ENCODE assay signal across 10 cellular contexts in the genomic region with DNA sequence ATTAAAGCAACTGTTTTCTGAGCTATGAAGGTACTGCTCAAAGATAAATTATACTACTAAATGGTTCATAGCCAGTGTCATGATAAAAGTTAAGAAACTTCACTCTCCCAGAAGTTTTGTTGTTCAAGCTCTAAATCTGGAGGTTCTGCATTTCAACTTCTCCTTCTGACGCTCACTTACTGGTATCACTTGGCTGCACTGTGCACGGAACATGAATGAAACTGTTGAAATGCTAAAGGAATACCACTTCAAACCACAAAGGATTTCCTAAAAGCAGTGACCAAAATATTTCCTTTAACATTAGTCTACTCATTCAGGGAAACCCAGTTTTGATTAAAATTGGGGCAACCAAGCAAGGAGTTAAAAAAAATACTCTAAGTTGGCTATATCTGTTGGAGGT.
DNase-seq lines count a peak whose midpoint lies in the region; ATAC-seq and TF ChIP-seq lines count a peak whose summit lies in the region.
"Had no signal": no experiment of that assay in that cellular context is flagged by ENCODE, and none has a peak within 500 bp of the region (broad histone marks: within the 10 kb centered on the region; RNA-seq: fewer than 3 reads in every experiment).

No MANE protein-coding gene starts in this region.

- H3K27ac Mint-ChIP-seq in CD4-positive, alpha-beta memory T cell: peak overlapping the region in 1 of 7 donors; percentile 62
- H3K27ac Mint-ChIP-seq: IgD-negative memory B cell had no signal

- CTCF ChIA-PET in CD4-positive, alpha-beta memory T cell (lab: Charles Lee; ENCODE audit: partially characterized antibody): no interaction called here

- peaks cover 59 to 97% (median 81%) of the 10 kb centered on the region in 4 donors for H3K4me1 Mint-ChIP-seq in CD4-positive, alpha-beta memory T cell

- no peaks in the 10 kb centered on the region for H3K9me3 ChIP-seq in heart left ventricle
- H3K9me3 ChIP-seq in tibial artery: no peaks in the 10 kb centered on the region
- H3K9me3 ChIP-seq in CD4-positive, alpha-beta memory T cell (ENCODE audit: control insufficient read depth in 1 of 2, low read length in 2 of 2): no peaks in the 10 kb centered on the region

- TF ChIP-seq CTCF in heart left ventricle (IDR thresholded peaks at IDR 0.05): no peak
- no peak for TF ChIP-seq CTCF in fibroblast of the aortic adventitia (IDR thresholded peaks at IDR 0.05; ENCODE audit: insufficient read depth, low read length)
- no peak for TF ChIP-seq CTCF in tibial artery (IDR thresholded peaks at IDR 0.05)

- ATAC-seq in heart left ventricle (peak in 2 of 4 donors; percentile 14 to 46), Right ventricle myocardium inferior (no peak)

- TF ChIP-seq POLR2A in heart left ventricle (IDR thresholded peaks at IDR 0.05): no peak

- H3K27ac ChIP-seq in heart left ventricle: peak overlapping the region in 10 of 12 donors; percentile 26 to 90 (median 74)
- peak overlapping the region; percentile 51 to 63 for H3K27ac ChIP-seq in tibial artery
- no peak overlapping the region for H3K27ac ChIP-seq in CD4-positive, alpha-beta memory T cell (ENCODE audit: low read depth, low read length)

- DNase-seq in heart left ventricle (no peak), Right ventricle myocardium inferior (ENCODE audit: missing footprints) (no peak), SIG-M5 treated with dmso at 0.1 percent for 504 hours (lab: John Stamatoyannopoulos, UW; ENCODE audit: unreplicated experiment) (peak; percentile 92), fibroblast of the aortic adventitia (ENCODE audit: low read depth) (peak; percentile 80), tibial artery (no peak), posterior cingulate gyrus (no peak), activated gamma-delta T cell treated with Interleukin-2 at 50 U/mL for 16 hours (no peak)
- no peak for DNase-seq in CD4-positive, alpha-beta memory T cell
- DNase-seq: retina had no signal

- peaks cover 16 to 19% of the 10 kb centered on the region in 2 donors for H3K36me3 Mint-ChIP-seq in CD4-positive, alpha-beta memory T cell
- H3K36me3 Mint-ChIP-seq: IgD-negative memory B cell had no signal

- H3K4me3 Mint-ChIP-seq in CD4-positive, alpha-beta memory T cell: peak overlapping the region in 1 of 8 donors; percentile 40

- peaks cover 6 to 94% (median 73%) of the 10 kb centered on the region in 12 donors for H3K4me1 ChIP-seq in heart left ventricle
- H3K4me1 ChIP-seq in tibial artery: peaks cover 0 to 100% (median 81%) of the 10 kb centered on the region in 4 donors
- peaks cover 50% of the 10 kb centered on the region for H3K4me1 ChIP-seq in CD4-positive, alpha-beta memory T cell (ENCODE audit: insufficient read depth, low read length)

- H3K9me3 Mint-ChIP-seq in CD4-positive, alpha-beta memory T cell: no peaks in the 10 kb centered on the region
- H3K9me3 Mint-ChIP-seq: IgD-negative memory B cell had no signal

- H3K4me3 ChIP-seq in heart left ventricle: peak overlapping the region in 1 of 12 donors; percentile 5
- H3K4me3 ChIP-seq in fibroblast of the aortic adventitia (ENCODE audit: low read depth, low read length): no peak overlapping the region
- H3K4me3 ChIP-seq in tibial artery: no peak overlapping the region
- H3K4me3 ChIP-seq in CD4-positive, alpha-beta memory T cell (ENCODE audit: low read length in 2 of 2): no peak overlapping the region

- H3K27me3 ChIP-seq in heart left ventricle: no peaks in the 10 kb centered on the region
- no peaks in the 10 kb centered on the region for H3K27me3 ChIP-seq in tibial artery
- no peaks in the 10 kb centered on the region for H3K27me3 ChIP-seq in CD4-positive, alpha-beta memory T cell (ENCODE audit: insufficient read depth, low read length)

- peaks cover 0 to 18% (median 0%) of the 10 kb centered on the region in 9 donors for H3K36me3 ChIP-seq in heart left ventricle
- H3K36me3 ChIP-seq in tibial artery: no peaks in the 10 kb centered on the region
- H3K36me3 ChIP-seq in CD4-positive, alpha-beta memory T cell (ENCODE audit: insufficient read depth, low read length): no peaks in the 10 kb centered on the region

- POLR2A ChIA-PET in CD4-positive, alpha-beta memory T cell (lab: Charles Lee; ENCODE audit: partially characterized antibody): no interaction called here

- WGBS in heart left ventricle, 4 donors: 29 to 42% (median 37%) methylated on average over 2 of the region's 2 CpGs

- H3K27me3 Mint-ChIP-seq in CD4-positive, alpha-beta memory T cell: no peaks in the 10 kb centered on the region
- H3K27me3 Mint-ChIP-seq: IgD-negative memory B cell had no signal

- intact Hi-C loops in heart left ventricle (cut with DNase I): no loop called here
- intact Hi-C loops in Right ventricle myocardium inferior (cut with DNase I): no loop called here
- intact Hi-C loops in tibial artery (cut with DNase I; ENCODE audit: low total_unique reads): no loop called here
- intact Hi-C loops in posterior cingulate gyrus (cut with DNase I): no loop called here
- intact Hi-C loops in CD4-positive, alpha-beta memory T cell (cut with micrococcal nuclease): no loop called here

Comparison
In these comparisons a context has a peak if more than half of its experiments do, and no peak if none do; other contexts are left out.
1. DNase-seq: peak in SIG-M5 treated with dmso at 0.1 percent for 504 hours (single experiment) and fibroblast of the aortic adventitia (single experiment); none in heart left ventricle (0 of 5), Right ventricle myocardium inferior (single experiment), tibial artery (0 of 2), posterior cingulate gyrus (0 of 10), activated gamma-delta T cell treated with Interleukin-2 at 50 U/mL for 16 hours (single experiment) and CD4-positive, alpha-beta memory T cell (0 of 5).